1 cellular context compared by ENCODE assay signal in genomic region chr4:109576462-109576861, GRCh38.
TF ChIP-seq lines count a peak whose summit lies in the region.

No MANE protein-coding gene starts in this region.

TF ChIP-seq in K562, 482 proteins besides CTCF, POLR2A, EP300 and RAD21 (continued from another document):
- TF ChIP-seq KDM2B (CRISPR knock-in tag; IDR thresholded peaks at IDR 0.05) (no peak), GATA2 (CRISPR knock-in tag; IDR thresholded peaks at IDR 0.05) (0 out of 2 replicates have a peak, but pooled peaks have one; percentile 26), RBM17 (IDR thresholded peaks at IDR 0.05; ENCODE audit: borderline replicate concordance, low read depth, low read length) (no peak), ZNF253 (CRISPR knock-in tag; conservative IDR thresholded peaks at IDR 0.05) (no peak), CTBP1 (IDR thresholded peaks at IDR 0.05; ENCODE audit: borderline replicate concordance) (peak; percentile 70; the same call in 1 of the 2 replicates), GABPA (tag; conservative IDR thresholded peaks at IDR 0.05; ENCODE audit: low read depth) (no peak), TAL1 (IDR thresholded peaks at IDR 0.05) (peak; percentile 35; the same call in 1 of the 2 replicates), NCOR1 (IDR thresholded peaks at IDR 0.05) (0 out of 2 replicates have a peak, but pooled peaks have one; percentile 42), TCF3 (CRISPR knock-in tag; IDR thresholded peaks at IDR 0.05) (peak; percentile 61), JUND (IDR thresholded peaks at IDR 0.05; ENCODE audit: borderline replicate concordance, low read depth, low read length) (peak; percentile 54; the same call in 1 of the 2 replicates), JUND (tag; IDR thresholded peaks at IDR 0.05; ENCODE audit: borderline replicate concordance, low read depth, low read length) (no peak), SMARCE1 (IDR thresholded peaks at IDR 0.05) (0 out of 2 replicates have a peak, but pooled peaks have one; percentile 44), FOSL1 (tag; conservative IDR thresholded peaks at IDR 0.05) (peak; percentile 76), SOX6 (IDR thresholded peaks at IDR 0.05) (peak; percentile 70; the same call in 1 of the 2 replicates), ELF1 (tag; IDR thresholded peaks at IDR 0.05) (no peak), ELF4 (CRISPR knock-in tag; IDR thresholded peaks at IDR 0.05) (no peak), RBM25 (IDR thresholded peaks at IDR 0.05; ENCODE audit: low read depth, low read length, severe bottlenecking) (no peak), EGR1 (conservative IDR thresholded peaks at IDR 0.05) (peak; percentile 58), DACH1 (IDR thresholded peaks at IDR 0.05; ENCODE audit: partially characterized antibody) (no peak), ZNF277 (CRISPR knock-in tag; IDR thresholded peaks at IDR 0.05; ENCODE audit: borderline replicate concordance) (no peak), ZBTB12 (CRISPR knock-in tag; IDR thresholded peaks at IDR 0.05) (no peak), RCOR1 (IDR thresholded peaks at IDR 0.05; ENCODE audit: borderline replicate concordance in 1 of 2, low read depth in 2 of 2, low read length in 2 of 2) (peak in 1 of 2 experiments; percentile 56; a peak in 1 of 4 replicates), TEAD4 (IDR thresholded peaks at IDR 0.05; ENCODE audit: low read length) (peak; percentile 62; the same call in 1 of the 2 replicates), TEAD4 (CRISPR knock-in tag; IDR thresholded peaks at IDR 0.05; ENCODE audit: borderline replicate concordance) (no peak), ZNF3 (CRISPR knock-in tag; IDR thresholded peaks at IDR 0.05) (no peak), IRF2 (CRISPR knock-in tag; IDR thresholded peaks at IDR 0.05) (no peak), NR0B1 (IDR thresholded peaks at IDR 0.05; ENCODE audit: partially characterized antibody) (no peak), JUN (IDR thresholded peaks at IDR 0.05; ENCODE audit: borderline replicate concordance, low read depth, low read length) (0 out of 2 replicates have a peak, but pooled peaks have one; percentile 14), JUN (CRISPR knock-in tag; IDR thresholded peaks at IDR 0.05; ENCODE audit: borderline replicate concordance) (no peak), MEIS2 (IDR thresholded peaks at IDR 0.05; ENCODE audit: partially characterized antibody) (peak; percentile 27), CBFA2T3 (IDR thresholded peaks at IDR 0.05) (peak; percentile 56), NCOA2 (IDR thresholded peaks at IDR 0.05; ENCODE audit: partially characterized antibody in 2 of 2) (no peak), POLR3A (IDR thresholded peaks at IDR 0.05; ENCODE audit: borderline replicate concordance, extremely low read depth, insufficient read depth, insufficient read length) (no peak)
